Comparison of ENCODE assay signal across 8 cellular contexts in genomic region chr5:90932052-90932699, GRCh38.
DNase-seq lines count a peak whose midpoint lies in the region; ATAC-seq and TF ChIP-seq lines count a peak whose summit lies in the region.

No MANE protein-coding gene starts in this region.

- H3K27me3 Mint-ChIP-seq in chondrocyte (ENCODE audit: low read depth), result no peaks in the 10 kb centered on the region

- in situ Hi-C loops in ACHN (cut with HindIII; ENCODE audit: low pct_ligation_motif_present, low pct_unique_long_range_greater_than_20kb, low sequenced_read_pairs) (no loop called here), G401 (cut with HindIII; ENCODE audit: low sequenced_read_pairs) (no loop called here)

- peak; percentile 93 for TF ChIP-seq CTCF in chondrocyte (IDR thresholded peaks at IDR 0.05)

- H3K9me3 Mint-ChIP-seq in chondrocyte (ENCODE audit: low read depth), result peaks cover 9% of the 10 kb centered on the region

- peaks cover 22% of the 10 kb centered on the region for H3K4me1 Mint-ChIP-seq in chondrocyte (ENCODE audit: low read depth)

- ATAC-seq in HG03095 (IDR thresholded peaks at IDR 0.05; ENCODE audit: unreplicated experiment) (peak; percentile 70), left lobe of liver (peak; percentile 95), GM19023 (IDR thresholded peaks at IDR 0.05; ENCODE audit: unreplicated experiment) (no peak)
- ATAC-seq in stimulated activated naive CD8-positive, alpha-beta T cell treated with anti-CD3 and anti-CD28 coated beads, Interleukin-15, Interleukin-2, amounts not matched to agents 100 U/mL and 50 U/mL, for 24 hours, result peak; percentile 46

- H3K4me3 Mint-ChIP-seq in chondrocyte (ENCODE audit: unreplicated experiment), result no peak overlapping the region

- H3K36me3 Mint-ChIP-seq in chondrocyte (ENCODE audit: low read depth), result peaks cover 5% of the 10 kb centered on the region

- H3K27ac Mint-ChIP-seq in chondrocyte (ENCODE audit: unreplicated experiment), result no peak overlapping the region

- peak; percentile 57 for DNase-seq in ACHN
- peak; percentile 17 for DNase-seq in G401 (ENCODE audit: low spot score)
- DNase-seq in RPMI7951 (ENCODE audit: low read depth), result peak; percentile 32
- no peak for DNase-seq in chondrocyte (ENCODE audit: low spot score)
- DNase-seq in left lobe of liver (ENCODE audit: low spot score), result peak; percentile 58
- peak; percentile 42 for DNase-seq in stimulated activated naive CD8-positive, alpha-beta T cell treated with anti-CD3 and anti-CD28 coated beads, Interleukin-15, Interleukin-2, amounts not matched to agents 100 U/mL and 50 U/mL, for 24 hours
